In the genomic region with DNA sequence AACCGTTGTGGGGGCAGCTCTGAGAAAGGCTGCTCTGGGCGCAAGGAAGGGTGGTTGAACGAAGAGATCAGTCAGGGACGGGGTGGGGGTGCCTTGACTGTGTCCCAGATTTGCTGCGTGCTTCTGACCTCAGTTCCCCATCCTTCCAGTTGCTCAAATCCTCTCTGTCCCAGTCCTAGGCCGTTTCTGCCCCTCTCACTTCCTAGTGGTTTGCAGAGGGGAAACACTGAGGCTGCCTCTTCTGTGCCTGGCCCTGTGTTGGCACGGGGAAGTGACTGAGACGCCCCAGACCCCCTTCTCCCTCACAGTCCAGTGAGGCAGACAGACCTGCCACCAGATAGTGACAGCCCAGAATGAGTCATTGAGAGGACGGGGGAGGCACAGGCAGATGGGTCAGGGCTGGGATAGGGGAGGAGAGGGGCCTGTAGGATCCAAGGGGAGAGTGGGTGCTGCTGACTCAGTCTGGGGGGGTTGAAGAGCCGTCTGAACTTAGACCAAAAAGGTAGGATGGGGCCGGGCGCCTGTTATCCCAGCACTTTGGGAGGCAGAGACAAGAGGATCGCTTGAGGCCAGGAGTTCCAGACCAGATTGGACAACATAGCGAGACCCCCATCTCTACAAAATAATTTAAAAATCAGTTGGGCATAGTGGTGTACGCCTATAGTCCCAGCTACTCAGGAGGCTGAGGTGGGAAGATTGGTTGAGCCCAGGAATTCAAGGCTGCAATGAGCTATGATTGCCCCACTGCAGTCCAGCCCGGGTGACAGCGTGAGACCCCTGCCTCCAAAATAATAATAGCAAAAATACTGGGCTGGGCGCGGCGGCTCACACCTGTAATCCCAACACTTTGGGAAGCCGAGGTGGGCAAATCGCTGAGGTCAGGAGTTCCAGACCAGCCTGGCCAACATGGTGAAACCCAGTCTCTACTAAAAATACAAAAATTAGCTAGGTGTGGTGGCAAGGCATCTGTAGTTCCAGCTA, we compare ENCODE assay signal across 8 cellular contexts. TPM values are rescaled to one million over a fixed set of nuclear protein-coding genes. Genes with fewer than 3 reads are reported as not detected.
DNase-seq lines count a peak whose midpoint lies in the region; ATAC-seq and TF ChIP-seq lines count a peak whose summit lies in the region.

No MANE protein-coding gene starts in this region.

- H3K27ac ChIP-seq in SJCRH30 (peak overlapping the region; percentile 42; the same call in 1 of the 2 replicates), ectodermal cell (ENCODE audit: insufficient read depth, low read depth, low read length, poor library complexity, severe bottlenecking) (no peak overlapping the region), foreskin keratinocyte (no peak overlapping the region)

- H3K4me3 ChIP-seq in SJCRH30: peak overlapping the region; percentile 63
- peak overlapping the region; percentile 56 for H3K4me3 ChIP-seq in ectodermal cell (ENCODE audit: insufficient read depth, low read depth, low read length)

- 65 to 66% methylated on average over 22 of the region's 22 CpGs for WGBS in ectodermal cell, 2 experiments

- H3K36me3 ChIP-seq in SJCRH30 (peaks cover 20% of the 10 kb centered on the region), ectodermal cell (ENCODE audit: control insufficient read depth, insufficient read depth, low read length) (peaks cover 5% of the 10 kb centered on the region)

- ATAC-seq in HG03571 (IDR thresholded peaks at IDR 0.05; ENCODE audit: unreplicated experiment) (no peak), foreskin keratinocyte (no peak)

- peaks cover 4% of the 10 kb centered on the region; the same call in 1 of the 2 replicates for H3K4me1 ChIP-seq in SJCRH30
- H3K4me1 ChIP-seq in ectodermal cell (ENCODE audit: control insufficient read depth, insufficient read depth, low read length): no peaks in the 10 kb centered on the region
- H3K4me1 ChIP-seq in foreskin keratinocyte: peaks cover 9% of the 10 kb centered on the region

- H3K27me3 ChIP-seq in SJCRH30 (0 out of 2 replicates have a peak, but pooled peaks cover 8% of the 10 kb centered on the region), ectodermal cell (ENCODE audit: control insufficient read depth, insufficient read depth, low read length, poor library complexity, severe bottlenecking) (peaks cover 7% of the 10 kb centered on the region), foreskin keratinocyte (no peaks in the 10 kb centered on the region)

- H3K9me3 ChIP-seq in SJCRH30 (replicated peaks) (no peaks in the 10 kb centered on the region), ectodermal cell (ENCODE audit: control insufficient read depth, low read length) (no peaks in the 10 kb centered on the region)

- DNase-seq in GM13976 (ENCODE audit: low spot score) (peak; percentile 53), SJCRH30 (peak in 1 of 2 experiments; percentile 27), myocyte (ENCODE audit: low read depth) (peak; percentile 65), NCI-H446 treated with DMSO at 0.1 percent for 48 hours (lab: John Stamatoyannopoulos, UW) (no peak), NCI-H1436 treated with DMSO at 0.1 percent for 48 hours (lab: John Stamatoyannopoulos, UW) (no peak), foreskin keratinocyte (no peak)

- in situ Hi-C loops in GM13976 (cut with MboI; ENCODE audit: low sequenced_read_pairs, unreplicated experiment): loop anchor here (25.0 kb wide), 1 partner anchor 498 kb away; no protein-coding TSS in a partner anchor

- TF ChIP-seq CTCF in GM13976 (IDR thresholded peaks at IDR 0.05; ENCODE audit: borderline replicate concordance, control extremely low read depth, extremely low read depth, insufficient read depth, missing control alignments) (no peak), foreskin keratinocyte (conservative IDR thresholded peaks at IDR 0.05) (no peak)

RNA-seq across cellular contexts. Expression of a gene that starts 26.4 kb away (rescaled TPM):
- 23.0 and 26.8 TPM in 2 replicates for total RNA-seq in SJCRH30 (2014; rRNA removed; shearing (Covaris generic))
- polyA plus RNA-seq in ectodermal cell (2013, experiment 1 of 4): 23.0 TPM
- 21.2 TPM for polyA plus RNA-seq in ectodermal cell (2013, experiment 2 of 4)
- polyA plus RNA-seq in ectodermal cell (2013, experiment 3 of 4): 20.0 TPM
- 22.8 TPM for polyA plus RNA-seq in ectodermal cell (2013, experiment 4 of 4)
- 75.4 and 112 TPM in 2 replicates for total RNA-seq in myocyte
- polyA plus RNA-seq in myocyte (2012): 69.8 TPM
- total RNA-seq in foreskin keratinocyte: 10.5 and 12.9 TPM in 2 replicates
- polyA plus RNA-seq in foreskin keratinocyte: 8.5 and 10.2 TPM in 2 replicates

RNA-seq across cellular contexts. Expression of a gene that starts 52.7 kb away (rescaled TPM):
- total RNA-seq in SJCRH30 (2014; rRNA removed; shearing (Covaris generic)): 22.0 and 23.9 TPM in 2 replicates
- 59.3 TPM for polyA plus RNA-seq in ectodermal cell (2013, experiment 1 of 4)
- 62.8 TPM for polyA plus RNA-seq in ectodermal cell (2013, experiment 2 of 4)
- polyA plus RNA-seq in ectodermal cell (2013, experiment 3 of 4): 45.9 TPM
- polyA plus RNA-seq in ectodermal cell (2013, experiment 4 of 4): 48.4 TPM
- total RNA-seq in myocyte (72.4 and 109 TPM in 2 replicates), foreskin keratinocyte (20.6 and 24.9 TPM in 2 replicates)
- 34.3 TPM for polyA plus RNA-seq in myocyte (2012)
- polyA plus RNA-seq in foreskin keratinocyte: 22.9 and 25.9 TPM in 2 replicates

RNA-seq across cellular contexts. Expression of a gene that starts 52.9 kb away (rescaled TPM):
- 7.2 and 7.3 TPM in 2 replicates for total RNA-seq in SJCRH30 (2014; rRNA removed; shearing (Covaris generic))
- 11.8 TPM for polyA plus RNA-seq in ectodermal cell (2013, experiment 1 of 4)
- 11.2 TPM for polyA plus RNA-seq in ectodermal cell (2013, experiment 2 of 4)
- 8.6 TPM for polyA plus RNA-seq in ectodermal cell (2013, experiment 3 of 4)
- polyA plus RNA-seq in ectodermal cell (2013, experiment 4 of 4): 9.9 TPM
- total RNA-seq in myocyte: 14.1 and 15.6 TPM in 2 replicates
- polyA plus RNA-seq in myocyte (2012): 13.3 TPM
- 24.1 and 35.7 TPM in 2 replicates for total RNA-seq in foreskin keratinocyte
- 20.7 and 30.5 TPM in 2 replicates for polyA plus RNA-seq in foreskin keratinocyte

Comparison
In these comparisons a context has a peak if more than half of its experiments do, and no peak if none do; other contexts are left out.
1. DNase-seq: peak in GM13976 (single experiment) and myocyte (single experiment); none in NCI-H446 treated with DMSO at 0.1 percent for 48 hours (single experiment), NCI-H1436 treated with DMSO at 0.1 percent for 48 hours (single experiment) and foreskin keratinocyte (0 of 2).